ENCODE assay signal across 8 cellular contexts in genomic region chrX:76253432-76253831, GRCh38.
DNase-seq lines count a peak whose midpoint lies in the region; ATAC-seq and TF ChIP-seq lines count a peak whose summit lies in the region.

No MANE protein-coding gene starts in this region.

- intact Hi-C loops in colonic mucosa (cut with DNase I): no loop called here

- no peaks in the 10 kb centered on the region for H3K4me1 ChIP-seq in colonic mucosa
- H3K4me1 ChIP-seq in thoracic aorta (ENCODE audit: control insufficient read depth in 1 of 2, low read depth in 2 of 2): no peaks in the 10 kb centered on the region

- no peaks in the 10 kb centered on the region for H3K9me3 Mint-ChIP-seq in T-cell

- H3K9ac ChIP-seq in colonic mucosa (ENCODE audit: low read depth in 2 of 2, low read length in 2 of 2): no peak overlapping the region

- POLR2A ChIA-PET in T-cell (lab: Charles Lee): no interaction called here

- H3K36me3 Mint-ChIP-seq in T-cell: no peaks in the 10 kb centered on the region

- H3K4me3 ChIP-seq in colonic mucosa (no peak overlapping the region), thoracic aorta (no peak overlapping the region)

- TF ChIP-seq CTCF in colonic mucosa (IDR thresholded peaks at IDR 0.05) (no peak), thoracic aorta (IDR thresholded peaks at IDR 0.05) (peak; percentile 35)

- peaks cover 0 to 3% (median 2%) of the 10 kb centered on the region in 3 donors for H3K4me1 Mint-ChIP-seq in T-cell

- H3K36me3 ChIP-seq in colonic mucosa (no peaks in the 10 kb centered on the region), thoracic aorta (no peaks in the 10 kb centered on the region)

- no peaks in the 10 kb centered on the region for H3K9me3 ChIP-seq in colonic mucosa
- no peaks in the 10 kb centered on the region for H3K9me3 ChIP-seq in thoracic aorta

- H3K4me3 Mint-ChIP-seq in T-cell: no peak overlapping the region

- CTCF ChIA-PET in T-cell (lab: Charles Lee): interaction anchor here (0.7 to 1.5 kb wide), 3 partner anchors 18 to 213 kb away, joined by 3 to 7 read pairs (median 3); no protein-coding TSS in a partner anchor

- DNase-seq in NCI-H1417 (lab: John Stamatoyannopoulos, UW) (peak in 2 of 3 experiments; percentile 44 to 71), NCI-H1417 treated with DMSO at 0.1 percent for 48 hours (lab: John Stamatoyannopoulos, UW) (no peak), HK-2 (ENCODE audit: unreplicated experiment) (peak; percentile 8), T-cell (peak in 30 of 34 experiments; percentile 2 to 48 (median 15)), colonic mucosa (peak; percentile 30), medulla oblongata (ENCODE audit: extremely low spot score) (peak; percentile 55), thoracic aorta (ENCODE audit: low spot score) (no peak)

- H3K27me3 Mint-ChIP-seq in T-cell: peaks cover 0 to 22% of the 10 kb centered on the region in 2 donors

- H3K27ac Mint-ChIP-seq in T-cell: no peak overlapping the region

- H3K27ac ChIP-seq in colonic mucosa (no peak overlapping the region), thoracic aorta (no peak overlapping the region)

- H3K27me3 ChIP-seq in colonic mucosa (no peaks in the 10 kb centered on the region), thoracic aorta (replicated peaks; ENCODE audit: insufficient read depth) (no peaks in the 10 kb centered on the region)

- peak; percentile 76 for ATAC-seq in GM19468 (IDR thresholded peaks at IDR 0.05; ENCODE audit: extremely low read depth, unreplicated experiment)
- ATAC-seq in T-cell (replicated peaks in 1 of 4): peak; percentile 48 to 77 (median 64)
- ATAC-seq in thoracic aorta (ENCODE audit: insufficient number of reproducible peaks, low FRiP score, low read depth): no peak

Comparison
In these comparisons a context has a peak if more than half of its experiments do, and no peak if none do; other contexts are left out.
1. DNase-seq: peak in NCI-H1417 (2 of 3), HK-2 (single experiment), T-cell (30 of 34), colonic mucosa (single experiment) and medulla oblongata (single experiment); none in NCI-H1417 treated with DMSO at 0.1 percent for 48 hours (single experiment) and thoracic aorta (single experiment).